In genomic region chr17:76734080-76734840, GRCh38 we compare ENCODE assay signal across 8 cellular contexts. TPM values are rescaled to one million over a fixed set of nuclear protein-coding genes. Genes with fewer than 3 reads are reported as not detected.
A peak's percentile ranks its signal among the peaks of the same experiment; 100 is the strongest.
DNase-seq lines count a peak whose midpoint lies in the region; ATAC-seq, FAIRE-seq and TF ChIP-seq lines count a peak whose summit lies in the region.

No MANE protein-coding gene starts in this region.

- no peaks in the 10 kb centered on the region for H3K27me3 ChIP-seq in BJ (ENCODE audit: control insufficient read depth, insufficient read depth, low read length)

- H3K36me3 ChIP-seq in BJ (ENCODE audit: control insufficient read depth, insufficient read depth, low read length): peaks cover 6% of the 10 kb centered on the region

- H3K4me3 Mint-ChIP-seq in IgD-negative memory B cell: peak overlapping the region; percentile 91 to 97 (median 92)
- H3K4me3 Mint-ChIP-seq in activated naive CD8-positive, alpha-beta T cell: peak overlapping the region; percentile 99

- POLR2A ChIA-PET in BJ (lab: Charles Lee): no interaction called here

- peak overlapping the region; percentile 100; the same call in 1 of the 2 replicates for H3K4me3 ChIP-seq in BJ (ENCODE audit: low read depth, low read length)

- no peak for ATAC-seq in left colon

- H3K27ac Mint-ChIP-seq in IgD-negative memory B cell: peak overlapping the region; percentile 40 to 82 (median 60)
- H3K27ac Mint-ChIP-seq in activated naive CD8-positive, alpha-beta T cell: peak overlapping the region; percentile 97

- H3K4me1 Mint-ChIP-seq in IgD-negative memory B cell: peaks cover 39 to 53% (median 45%) of the 10 kb centered on the region in 3 donors
- H3K4me1 Mint-ChIP-seq in activated naive CD8-positive, alpha-beta T cell (ENCODE audit: low read depth): peaks cover 58% of the 10 kb centered on the region

- H3K36me3 Mint-ChIP-seq in IgD-negative memory B cell: peaks cover 6% of the 10 kb centered on the region
- peaks cover 28% of the 10 kb centered on the region for H3K36me3 Mint-ChIP-seq in activated naive CD8-positive, alpha-beta T cell

- no peaks in the 10 kb centered on the region for H3K9me3 Mint-ChIP-seq in IgD-negative memory B cell
- H3K9me3 Mint-ChIP-seq in activated naive CD8-positive, alpha-beta T cell (ENCODE audit: low read depth): no peaks in the 10 kb centered on the region

- intact Hi-C loops in left colon (cut with DNase I, micrococcal nuclease): no loop called here

- TF ChIP-seq CTCF in BJ (IDR thresholded peaks at IDR 0.05; ENCODE audit: insufficient read depth, low read depth, low read length): no peak
- TF ChIP-seq CTCF in D721Med (IDR thresholded peaks at IDR 0.05; ENCODE audit: insufficient read depth, missing control alignments): no peak

- DNase-seq in BJ (ENCODE audit: low read depth) (no peak), lung microvascular endothelial cell (ENCODE audit: low read depth in 2 of 2) (peak; percentile 55 to 80), D721Med (ENCODE audit: insufficient read length, low spot score) (no peak), nucleus accumbens (lab: John Stamatoyannopoulos, UW) (no peak), NCI-H2107 (lab: John Stamatoyannopoulos, UW) (no peak), left colon (no peak)

- CTCF ChIA-PET in BJ (lab: Yijun Ruan, JAX): interaction anchor here (0.6 to 2.5 kb wide), 5 partner anchors 14 to 133 kb away, joined by 3 to 6 read pairs (median 3); no protein-coding TSS in a partner anchor

- no peaks in the 10 kb centered on the region for H3K27me3 Mint-ChIP-seq in IgD-negative memory B cell
- H3K27me3 Mint-ChIP-seq in activated naive CD8-positive, alpha-beta T cell: no peaks in the 10 kb centered on the region

- no peak for FAIRE-seq in D721Med (lab: Jason Lieb, UNC)

RNA-seq across cellular contexts. Expression of gene SRSF2, which starts 2.9 kb away (rescaled TPM):
- polyA plus RNA-seq in BJ (2011; rRNA removed): 110 and 130 TPM in 2 replicates
- 52.3 and 58.0 TPM in 2 replicates for polyA minus RNA-seq in BJ (2011; rRNA and poly(A)+ RNA removed)
- polyA plus RNA-seq in IgD-negative memory B cell: 152 TPM
- total RNA-seq in lung microvascular endothelial cell: 142 and 143 TPM in 2 replicates
- total RNA-seq in left colon: 100 to 1,000 TPM; 138 to 156 TPM

RNA-seq across cellular contexts. Expression of gene MFSD11, which starts 3.7 kb away (rescaled TPM):
- 18.6 and 27.9 TPM in 2 replicates for polyA plus RNA-seq in BJ (2011; rRNA removed)
- 16.5 and 18.0 TPM in 2 replicates for polyA minus RNA-seq in BJ (2011; rRNA and poly(A)+ RNA removed)
- polyA plus RNA-seq in IgD-negative memory B cell: 17.5 TPM
- total RNA-seq in lung microvascular endothelial cell: 21.1 and 31.9 TPM in 2 replicates
- total RNA-seq in left colon: 10 to 100 TPM; 39.1 to 43.0 TPM

RNA-seq across cellular contexts. Expression of gene METTL23, which starts 7.6 kb away (rescaled TPM):
- polyA plus RNA-seq in BJ (2011; rRNA removed) (35.0 and 49.8 TPM in 2 replicates), IgD-negative memory B cell (121 TPM)
- 4.6 and 8.5 TPM in 2 replicates for polyA minus RNA-seq in BJ (2011; rRNA and poly(A)+ RNA removed)
- total RNA-seq in lung microvascular endothelial cell (20.0 and 22.8 TPM in 2 replicates), left colon (10 to 100 TPM; 23.4 to 25.0 TPM)

RNA-seq across cellular contexts. Expression of gene JMJD6, which starts 7.9 kb away (rescaled TPM):
- 12.5 and 17.2 TPM in 2 replicates for polyA plus RNA-seq in BJ (2011; rRNA removed)
- polyA minus RNA-seq in BJ (2011; rRNA and poly(A)+ RNA removed): 14.3 and 15.1 TPM in 2 replicates
- polyA plus RNA-seq in IgD-negative memory B cell: 41.4 TPM
- total RNA-seq in lung microvascular endothelial cell: 10.5 and 15.1 TPM in 2 replicates
- total RNA-seq in left colon: 10 to 100 TPM; 27.2 to 31.3 TPM

RNA-seq across cellular contexts. Expression of gene MXRA7, which starts 23.5 kb away (rescaled TPM):
- 298 and 300 TPM in 2 replicates for polyA plus RNA-seq in BJ (2011; rRNA removed)
- polyA minus RNA-seq in BJ (2011; rRNA and poly(A)+ RNA removed): 56.2 and 75.9 TPM in 2 replicates
- 2.7 TPM for polyA plus RNA-seq in IgD-negative memory B cell
- 112 and 221 TPM in 2 replicates for total RNA-seq in lung microvascular endothelial cell
- 10 to 100 TPM; 12.0 to 37.2 TPM for total RNA-seq in left colon

Comparison
In these comparisons a context has a peak if more than half of its experiments do, and no peak if none do; other contexts are left out.
1. DNase-seq: peak in lung microvascular endothelial cell (2 of 2); none in BJ (single experiment), D721Med (single experiment), nucleus accumbens (0 of 56), NCI-H2107 (single experiment) and left colon (0 of 2).